In the genomic region with DNA sequence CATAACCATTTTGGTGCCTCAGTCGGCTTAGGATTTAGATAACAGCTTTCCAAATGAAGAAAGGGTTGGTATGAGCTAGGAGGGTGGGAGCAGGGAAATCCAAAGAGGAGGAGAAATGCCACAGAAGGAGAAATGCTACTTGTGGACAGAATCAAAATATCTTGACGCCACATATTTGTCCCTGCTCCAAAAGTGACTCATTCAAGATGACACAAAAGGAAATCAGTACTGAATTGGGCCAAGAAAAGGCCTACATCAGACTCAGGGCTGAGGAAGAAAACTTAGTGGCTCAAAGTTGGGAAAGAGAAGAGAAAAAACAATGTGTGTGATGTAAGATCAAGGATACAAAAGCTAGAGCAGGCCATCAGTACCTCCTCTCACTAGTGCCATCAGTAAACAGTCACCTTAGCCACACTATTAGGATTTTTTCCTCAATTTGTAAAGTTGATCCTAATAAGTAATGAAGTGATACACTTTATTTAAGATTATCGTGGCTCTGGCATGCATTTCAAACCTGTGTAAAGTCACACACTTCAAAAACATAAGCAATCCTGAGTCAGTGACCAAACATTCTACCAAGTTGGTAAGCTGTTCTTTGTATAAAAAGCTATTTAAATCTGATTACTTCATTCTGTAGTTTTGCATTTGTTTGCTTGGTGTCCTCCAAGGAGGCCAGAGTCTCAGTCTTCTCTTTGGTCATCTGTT, we compare ENCODE assay signal across 12 cellular contexts. TPM values are rescaled to one million over a fixed set of nuclear protein-coding genes. Genes with fewer than 3 reads are reported as not detected.
DNase-seq lines count a peak whose midpoint lies in the region; ATAC-seq lines count a peak whose summit lies in the region.
"Had no signal": no experiment of that assay in that cellular context is flagged by ENCODE, and none has a peak within 500 bp of the region (broad histone marks: within the 10 kb centered on the region; RNA-seq: fewer than 3 reads in every experiment).

No MANE protein-coding gene starts in this region.

- peak overlapping the region; percentile 75 for H3K27ac Mint-ChIP-seq in activated T-helper 17 cell treated with anti-CD3 and anti-CD28 coated beads, Interleukin-2, amount 50 U/mL, for 72 hours

- H3K9me3 Mint-ChIP-seq in activated T-helper 17 cell treated with anti-CD3 and anti-CD28 coated beads, Interleukin-2, amount 50 U/mL, for 72 hours, result no peaks in the 10 kb centered on the region

- no peaks in the 10 kb centered on the region for H3K27me3 Mint-ChIP-seq in activated T-helper 17 cell treated with anti-CD3 and anti-CD28 coated beads, Interleukin-2, amount 50 U/mL, for 72 hours

- DNase-seq in AG20443 (ENCODE audit: low spot score), result peak; percentile 89
- DNase-seq in fibroblast of the conjunctiva (ENCODE audit: low read depth), result peak; percentile 58
- peak; percentile 60 for DNase-seq in renal cortical epithelial cell (ENCODE audit: low read depth)
- DNase-seq in HuH-7 (ENCODE audit: low spot score), result no peak
- DNase-seq in activated CD4-positive, alpha-beta T cell treated with anti-CD3 and anti-CD28 coated beads, Interleukin-2, amount 50 U/mL, for 4 hours, result no peak
- no peak for DNase-seq in HuH-7.5 (ENCODE audit: low spot score)
- DNase-seq: activated CD8-positive, alpha-beta memory T cell treated with anti-CD3 and anti-CD28 coated beads for 24 hours; Caco-2; NCI-H1105 had no signal

- no peak for ATAC-seq in activated T-helper 17 cell treated with anti-CD3 and anti-CD28 coated beads, Interleukin-2, amount 50 U/mL, for 72 hours (replicated peaks)
- no peak for ATAC-seq in HG03469 (IDR thresholded peaks at IDR 0.05; ENCODE audit: unreplicated experiment)
- ATAC-seq: Panc1 had no signal

- H3K36me3 Mint-ChIP-seq in activated T-helper 17 cell treated with anti-CD3 and anti-CD28 coated beads, Interleukin-2, amount 50 U/mL, for 72 hours (ENCODE audit: low read depth), result peaks cover 84% of the 10 kb centered on the region

- no peak overlapping the region for H3K4me3 Mint-ChIP-seq in activated T-helper 17 cell treated with anti-CD3 and anti-CD28 coated beads, Interleukin-2, amount 50 U/mL, for 72 hours

- peaks cover 5% of the 10 kb centered on the region for H3K4me1 Mint-ChIP-seq in activated T-helper 17 cell treated with anti-CD3 and anti-CD28 coated beads, Interleukin-2, amount 50 U/mL, for 72 hours

RNA-seq across cellular contexts. Expression of gene VPS33A, which starts 52.5 kb away (rescaled TPM):
- 10 to 100 TPM; 21.3 to 37.1 TPM for total RNA-seq in activated T-helper 17 cell treated with anti-CD3 and anti-CD28 coated beads, Interleukin-2, amount 50 U/mL, for 72 hours
- total RNA-seq in renal cortical epithelial cell, result 20.1 and 32.0 TPM in 2 replicates

Comparison
In these comparisons a context has a peak if more than half of its experiments do, and no peak if none do; other contexts are left out.
1. DNase-seq: peak in AG20443 (single experiment), fibroblast of the conjunctiva (single experiment) and renal cortical epithelial cell (single experiment); none in HuH-7 (single experiment), activated CD4-positive, alpha-beta T cell treated with anti-CD3 and anti-CD28 coated beads, Interleukin-2, amount 50 U/mL, for 4 hours (0 of 2) and HuH-7.5 (single experiment).